ENCODE assay signal across 8 cellular contexts in the genomic region with DNA sequence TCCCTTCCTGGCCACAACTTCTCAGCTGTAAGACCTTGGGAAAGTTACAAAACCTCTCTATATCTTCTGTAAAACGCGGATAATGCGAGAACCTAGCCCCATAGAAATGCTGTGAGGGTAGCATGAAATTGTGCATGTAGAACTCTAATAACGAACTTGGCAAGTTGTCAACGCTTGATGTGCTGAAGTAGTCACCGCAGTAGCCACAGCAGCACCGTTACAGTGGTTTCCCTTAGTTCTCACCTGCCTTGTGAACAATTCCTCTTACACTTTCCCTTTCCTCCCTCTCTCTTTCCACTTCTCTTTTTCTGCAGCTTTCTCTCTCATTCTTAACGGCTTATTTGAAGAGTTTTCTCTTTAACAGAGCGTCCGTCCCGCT. TPM values are rescaled to one million over a fixed set of nuclear protein-coding genes. Genes with fewer than 3 reads are reported as not detected.
A peak's percentile ranks its signal among the peaks of the same experiment; 100 is the strongest.
DNase-seq lines count a peak whose midpoint lies in the region; ATAC-seq and TF ChIP-seq lines count a peak whose summit lies in the region.

No MANE protein-coding gene starts in this region.

- H2BK5ac ChIP-seq in trophoblast cell (ENCODE audit: low read depth, low read length, poor library complexity) = no peak overlapping the region

- H3K79me2 ChIP-seq in DOHH2 (ENCODE audit: control insufficient read depth, low read length) (peaks cover 45% of the 10 kb centered on the region), fibroblast of lung (ENCODE audit: control insufficient read depth, insufficient read depth, low read length) (peaks cover 17% of the 10 kb centered on the region), trophoblast cell (ENCODE audit: control insufficient read depth, insufficient read depth, low read length, poor library complexity) (no peaks in the 10 kb centered on the region)

- no peaks in the 10 kb centered on the region for H3K79me1 ChIP-seq in trophoblast cell (ENCODE audit: low read length)

- H3K4me3 ChIP-seq in DOHH2 (ENCODE audit: low read length) (peak overlapping the region; percentile 85), fibroblast of lung (replicated peaks in 1 of 4; ENCODE audit: control extremely low read depth in 1 of 4, insufficient read depth in 1 of 4, low read depth in 3 of 4, low read length in 4 of 4) (peak overlapping the region; percentile 60 to 97 (median 90)), trophoblast cell (ENCODE audit: low read depth, low read length) (no peak overlapping the region)

- H3K4me2 ChIP-seq in DOHH2 (ENCODE audit: low read length) (peak overlapping the region; percentile 83), fibroblast of lung (ENCODE audit: extremely low read depth, insufficient read depth, low read length) (peak overlapping the region; percentile 100), trophoblast cell (ENCODE audit: low read length) (peak overlapping the region; percentile 86)

- peak overlapping the region; percentile 47 for H3K27ac ChIP-seq in DOHH2 (ENCODE audit: low read depth, low read length)
- no peak overlapping the region for H3K27ac ChIP-seq in fibroblast of lung (ENCODE audit: insufficient read depth, low read length)
- H3K27ac ChIP-seq in trophoblast cell (ENCODE audit: low read depth, low read length) = no peak overlapping the region

- H2BK120ac ChIP-seq in trophoblast cell (ENCODE audit: insufficient read depth, low read length, poor library complexity) = no peak overlapping the region

- H4K12ac ChIP-seq in trophoblast cell (ENCODE audit: low read depth, low read length) = no peak overlapping the region

- no peak overlapping the region for H3K9ac ChIP-seq in fibroblast of lung (ENCODE audit: insufficient read depth, low read length)
- no peak overlapping the region for H3K9ac ChIP-seq in trophoblast cell (ENCODE audit: low read length)

- DNase-seq in T-helper 9 cell = peak; percentile 20
- peak in 1 of 2 donors; percentile 29 for DNase-seq in fibroblast of lung (ENCODE audit: low read depth in 2 of 2)
- DNase-seq in trophoblast cell = no peak
- no peak for DNase-seq in NCI-H526 (lab: John Stamatoyannopoulos, UW)
- DNase-seq in midbrain (lab: John Stamatoyannopoulos, UW) = no peak

- ATAC-seq in GM19467 (IDR thresholded peaks at IDR 0.05; ENCODE audit: unreplicated experiment) (peak; percentile 37), HG03521 (IDR thresholded peaks at IDR 0.05; ENCODE audit: unreplicated experiment) (peak; percentile 27)

- H3K27me3 ChIP-seq in DOHH2 (ENCODE audit: control insufficient read depth, low read length) (no peaks in the 10 kb centered on the region), fibroblast of lung (ENCODE audit: control insufficient read depth, insufficient read depth, low read length) (no peaks in the 10 kb centered on the region), trophoblast cell (ENCODE audit: insufficient read depth, low read length) (no peaks in the 10 kb centered on the region)

- H3K4me1 ChIP-seq in DOHH2 (ENCODE audit: control insufficient read depth, low read length) = peaks cover 41% of the 10 kb centered on the region
- H3K4me1 ChIP-seq in fibroblast of lung (ENCODE audit: control insufficient read depth, extremely low read depth, insufficient read depth, low read length) = peaks cover 4% of the 10 kb centered on the region
- H3K4me1 ChIP-seq in trophoblast cell (ENCODE audit: control insufficient read depth in 1 of 2, insufficient read depth in 2 of 2, low read length in 2 of 2) = peaks cover 0 to 2% of the 10 kb centered on the region in 2 experiments

- H2AFZ ChIP-seq in fibroblast of lung (ENCODE audit: low read length) (peak overlapping the region; percentile 88), trophoblast cell (ENCODE audit: insufficient read depth, low read length, poor library complexity) (no peak overlapping the region)

- H4K8ac ChIP-seq in trophoblast cell (ENCODE audit: low read depth, low read length) = no peak overlapping the region

- H2AK5ac ChIP-seq in trophoblast cell (ENCODE audit: low read length) = no peak overlapping the region

- H4K91ac ChIP-seq in trophoblast cell (ENCODE audit: low read depth, low read length) = no peak overlapping the region

- no peak overlapping the region for H3K18ac ChIP-seq in trophoblast cell (ENCODE audit: low read length)

- no peak overlapping the region for H2BK12ac ChIP-seq in trophoblast cell (ENCODE audit: low read length)

- H3K23ac ChIP-seq in trophoblast cell (ENCODE audit: low read length) = no peak overlapping the region

- 0 out of 2 replicates have a peak, but pooled peaks cover 3% of the 10 kb centered on the region for H3F3A ChIP-seq in DOHH2 (ENCODE audit: control insufficient read depth, insufficient read depth)

- no peak overlapping the region for H3K4ac ChIP-seq in trophoblast cell (ENCODE audit: low read depth, low read length)

- no peak overlapping the region for H3K14ac ChIP-seq in trophoblast cell (ENCODE audit: low read length)

- no peaks in the 10 kb centered on the region for H3K9me3 ChIP-seq in DOHH2 (ENCODE audit: control insufficient read depth, insufficient read depth, low read length)
- no peaks in the 10 kb centered on the region for H3K9me3 ChIP-seq in fibroblast of lung (ENCODE audit: control insufficient read depth, insufficient read depth, low read depth, low read length)
- H3K9me3 ChIP-seq in trophoblast cell (ENCODE audit: insufficient read depth, low read depth, low read length) = no peaks in the 10 kb centered on the region

- H4K20me1 ChIP-seq in DOHH2 (ENCODE audit: control insufficient read depth, insufficient read depth, low read depth, low read length) (peaks cover 5% of the 10 kb centered on the region; the same call in 1 of the 2 replicates), fibroblast of lung (ENCODE audit: control insufficient read depth, extremely low read depth, insufficient read depth, low read length) (no peaks in the 10 kb centered on the region)

- peaks cover 6% of the 10 kb centered on the region; the same call in 1 of the 2 replicates for H3K36me3 ChIP-seq in DOHH2 (ENCODE audit: control insufficient read depth, low read length)
- H3K36me3 ChIP-seq in fibroblast of lung (ENCODE audit: control insufficient read depth, insufficient read depth, low read length) = no peaks in the 10 kb centered on the region
- no peaks in the 10 kb centered on the region for H3K36me3 ChIP-seq in trophoblast cell (ENCODE audit: control insufficient read depth in 1 of 2, insufficient read depth in 2 of 2, low read length in 2 of 2)

- WGBS in trophoblast cell (ENCODE audit: extremely low coverage, insufficient coverage, insufficient read length) = no CpG with 5 or more reads among the region's 11 CpGs

- no peak for TF ChIP-seq CTCF in DOHH2 (IDR thresholded peaks at IDR 0.05; ENCODE audit: low read depth, low read length, poor library complexity, severe bottlenecking)
- TF ChIP-seq CTCF in fibroblast of lung (conservative IDR thresholded peaks at IDR 0.05 in 1 of 2, IDR thresholded peaks at IDR 0.05 in 1 of 2; ENCODE audit: low read depth in 1 of 2, low read length in 2 of 2) = no peak

- no peaks in the 10 kb centered on the region for H3K9me2 ChIP-seq in DOHH2 (replicated peaks; ENCODE audit: control insufficient read depth, low read length)

RNA-seq across cellular contexts. Expression of gene SHQ1, which starts 0.4 kb away (rescaled TPM):
- 12.2 and 15.9 TPM in 2 replicates for total RNA-seq in fibroblast of lung
- 15.2 and 15.5 TPM in 2 replicates for polyA plus RNA-seq in fibroblast of lung
- polyA plus RNA-seq in fibroblast of lung (2012) = 12.1 and 12.4 TPM in 2 replicates
- polyA minus RNA-seq in fibroblast of lung (ENCODE audit: low replicate concordance) = 3.9 and 4.7 TPM in 2 replicates
- polyA plus RNA-seq in trophoblast cell (2013) = 10.1 and 10.5 TPM in 2 replicates

RNA-seq across cellular contexts. Expression of gene GXYLT2, which starts 39.2 kb away (rescaled TPM):
- 6.6 and 14.1 TPM in 2 replicates for total RNA-seq in fibroblast of lung
- polyA plus RNA-seq in fibroblast of lung = 13.7 and 25.9 TPM in 2 replicates
- 5.8 and 13.3 TPM in 2 replicates for polyA plus RNA-seq in fibroblast of lung (2012)
- 16.2 and 29.8 TPM in 2 replicates for polyA minus RNA-seq in fibroblast of lung (ENCODE audit: low replicate concordance)
- polyA plus RNA-seq in trophoblast cell (2013) = 7.8 and 8.2 TPM in 2 replicates
